In genomic region chr17:66123163-66123562, GRCh38 we compare ENCODE assay signal across 17 cellular contexts.
DNase-seq lines count a peak whose midpoint lies in the region; ATAC-seq, FAIRE-seq and TF ChIP-seq lines count a peak whose summit lies in the region.
"Had no signal": no experiment of that assay in that cellular context is flagged by ENCODE, and none has a peak within 500 bp of the region (broad histone marks: within the 10 kb centered on the region; RNA-seq: fewer than 3 reads in every experiment).

No MANE protein-coding gene starts in this region.

- CTCF ChIA-PET in A549 (lab: Yijun Ruan, JAX) = interaction anchor here (0.7 to 0.8 kb wide), 2 partner anchors 9 to 599 kb away, joined by 3 to 4 read pairs; no protein-coding TSS in a partner anchor

- no peaks in the 10 kb centered on the region for H3K36me3 ChIP-seq in H7 (replicated peaks; ENCODE audit: control insufficient read depth, insufficient read depth, low read length)
- H3K36me3 ChIP-seq: adrenal gland had no signal

- POLR2A ChIA-PET in A549 (lab: Yijun Ruan, JAX) = no interaction called here

- no peak for DNase-seq in A549 (ENCODE audit: low read depth in 1 of 2, low spot score in 1 of 2)
- peak; percentile 14 for DNase-seq in H7
- peak; percentile 15 for DNase-seq in astrocyte of the cerebellum (ENCODE audit: low read depth)
- peak; percentile 30 for DNase-seq in iPS-NIHi11 (ENCODE audit: low spot score)
- DNase-seq in head of caudate nucleus = no peak
- DNase-seq: activated CD4-positive, alpha-beta T cell treated with anti-CD3 and anti-CD28 coated beads, Interleukin-2, amount 10 ng/mL, durations not matched to agents 24 days and 14 days; activated T-cell treated with anti-CD3 and anti-CD28 coated beads, Interleukin-2, amount 50 U/mL, for 72 hours; adrenal gland; midbrain; NK-92 treated with Interleukin-12 subunit alpha and Interleukin-12 subunit beta, amount 100 ng/mL, for 24 hours; Right ventricle myocardium superior; stomach had no signal

- TF ChIP-seq CTCF in A549 (IDR thresholded peaks at IDR 0.05) (no peak), astrocyte of the cerebellum (IDR thresholded peaks at IDR 0.05; ENCODE audit: low read depth, low read length, missing control alignments) (no peak)

- H3K9me3 ChIP-seq in A549 = no peaks in the 10 kb centered on the region
- H3K9me3 ChIP-seq: adrenal gland had no signal

- ATAC-seq in A549 = no peak
- no peak for ATAC-seq in HG02885 (IDR thresholded peaks at IDR 0.05; ENCODE audit: poor library complexity, unreplicated experiment)
- no peak for ATAC-seq in GM19463 (IDR thresholded peaks at IDR 0.05; ENCODE audit: unreplicated experiment)
- ATAC-seq in GM21390 (IDR thresholded peaks at IDR 0.05; ENCODE audit: unreplicated experiment) = no peak
- ATAC-seq: activated T-cell treated with anti-CD3 and anti-CD28 coated beads, Interleukin-2, amount 50 U/mL, for 72 hours; esophagus mucosa had no signal

- intact Hi-C loops in head of caudate nucleus (cut with DNase I) = no loop called here

- peak; percentile 89 for FAIRE-seq in A549 (lab: Jason Lieb, UNC)

- no peak overlapping the region for H3K4me2 ChIP-seq in A549

- H3K4me1 ChIP-seq in A549 = no peaks in the 10 kb centered on the region
- H3K4me1 ChIP-seq: adrenal gland, stomach had no signal

- no peak for TF ChIP-seq POLR2A in A549 (IDR thresholded peaks at IDR 0.05; ENCODE audit: low read length)

- in situ Hi-C loops in astrocyte of the cerebellum (cut with HindIII; ENCODE audit: low sequenced_read_pairs) = no loop called here

- TF ChIP-seq EP300 in A549 (IDR thresholded peaks at IDR 0.05) = no peak

- 96% methylated on average over 1 of the region's 1 CpG for WGBS in A549 (ENCODE audit: missing lambda C conversion rate)

- no peak for TF ChIP-seq RAD21 in A549 (conservative IDR thresholded peaks at IDR 0.05 in 1 of 2, IDR thresholded peaks at IDR 0.05 in 1 of 2)

- H3K4me3 ChIP-seq in A549 = no peak overlapping the region
- no peak overlapping the region for H3K4me3 ChIP-seq in H7 (ENCODE audit: insufficient read depth, low read depth, low read length)
- no peak overlapping the region for H3K4me3 ChIP-seq in astrocyte of the cerebellum (ENCODE audit: low read depth, low read length)
- H3K4me3 ChIP-seq: adrenal gland, skin epidermis, stomach had no signal

- H3K27me3 ChIP-seq in H7 (ENCODE audit: control insufficient read depth, insufficient read depth, low read length) = no peaks in the 10 kb centered on the region
- H3K27me3 ChIP-seq: adrenal gland, stomach had no signal

- H3K27ac ChIP-seq in A549 = no peak overlapping the region
- H3K27ac ChIP-seq: adrenal gland, skin epidermis, stomach had no signal

TF ChIP-seq in A549, 52 proteins besides CTCF, POLR2A, EP300 and RAD21:
- TF ChIP-seq MAFK (IDR thresholded peaks at IDR 0.05; ENCODE audit: partially characterized antibody) (no peak), ZSCAN20 (CRISPR knock-in tag; IDR thresholded peaks at IDR 0.05) (no peak), ZC3H11A (IDR thresholded peaks at IDR 0.05) (no peak), PHF8 (IDR thresholded peaks at IDR 0.05; ENCODE audit: borderline replicate concordance, low read depth) (no peak), EHMT2 (IDR thresholded peaks at IDR 0.05; ENCODE audit: low read depth) (no peak), NR3C1 (IDR thresholded peaks at IDR 0.05) (no peak), BHLHE40 (IDR thresholded peaks at IDR 0.05; ENCODE audit: low read depth, low read length) (no peak), JUNB (IDR thresholded peaks at IDR 0.05) (no peak), TP53 (CRISPR knock-in tag; IDR thresholded peaks at IDR 0.05) (no peak), POLR2AphosphoS2 (conservative IDR thresholded peaks at IDR 0.05; ENCODE audit: low read length) (no peak), MYC (IDR thresholded peaks at IDR 0.05; ENCODE audit: borderline replicate concordance, low read length) (no peak), ESRRA (IDR thresholded peaks at IDR 0.05; ENCODE audit: borderline replicate concordance, low read length) (no peak), HDAC2 (IDR thresholded peaks at IDR 0.05) (no peak), ZNF302 (CRISPR knock-in tag; IDR thresholded peaks at IDR 0.05) (no peak)
- TF ChIP-seq, protein P1, sequence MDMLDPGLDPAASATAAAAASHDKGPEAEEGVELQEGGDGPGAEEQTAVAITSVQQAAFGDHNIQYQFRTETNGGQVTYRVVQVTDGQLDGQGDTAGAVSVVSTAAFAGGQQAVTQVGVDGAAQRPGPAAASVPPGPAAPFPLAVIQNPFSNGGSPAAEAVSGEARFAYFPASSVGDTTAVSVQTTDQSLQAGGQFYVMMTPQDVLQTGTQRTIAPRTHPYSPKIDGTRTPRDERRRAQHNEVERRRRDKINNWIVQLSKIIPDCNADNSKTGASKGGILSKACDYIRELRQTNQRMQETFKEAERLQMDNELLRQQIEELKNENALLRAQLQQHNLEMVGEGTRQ (IDR thresholded peaks at IDR 0.05) = no peak
TF ChIP-seq in A549: peak in this region for 0.

Comparison
In these comparisons a context has a peak if more than half of its experiments do, and no peak if none do; other contexts are left out.
1. DNase-seq: peak in H7 (single experiment), astrocyte of the cerebellum (single experiment) and iPS-NIHi11 (single experiment); none in A549 (0 of 2) and head of caudate nucleus (0 of 42).